In the genomic region with DNA sequence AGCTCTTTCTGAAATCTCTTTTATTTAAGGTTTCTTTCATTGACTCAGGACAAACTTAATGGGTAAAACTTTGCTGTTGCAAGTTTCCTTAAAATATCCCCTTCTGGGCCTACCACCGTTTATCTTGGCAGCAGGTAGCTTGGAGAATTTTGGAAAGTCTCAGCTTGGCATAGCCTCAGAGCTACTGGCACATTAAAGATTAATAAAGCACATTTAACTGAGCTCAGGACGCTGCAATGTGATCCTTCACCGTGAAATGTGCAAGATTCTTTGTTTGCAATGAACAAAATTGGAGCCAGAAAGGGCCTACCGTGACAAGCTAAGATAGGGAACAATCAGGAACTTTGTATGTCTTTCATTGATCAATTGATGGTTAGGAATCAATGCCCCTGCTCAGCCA, we compare ENCODE assay signal across 23 cellular contexts.
DNase-seq lines count a peak whose midpoint lies in the region; ATAC-seq, FAIRE-seq and TF ChIP-seq lines count a peak whose summit lies in the region.
"Had no signal": no experiment of that assay in that cellular context is flagged by ENCODE, and none has a peak within 500 bp of the region (broad histone marks: within the 10 kb centered on the region; RNA-seq: fewer than 3 reads in every experiment).

No MANE protein-coding gene starts in this region.

- intact Hi-C loops in breast epithelium (cut with DNase I; ENCODE audit: low total_unique reads) = loop anchor here (5.0 kb wide), 1 partner anchor 751 kb away; no protein-coding TSS in a partner anchor

- peaks cover 7% of the 10 kb centered on the region for H3K9me3 ChIP-seq in neuron (ENCODE audit: low read length)
- H3K9me3 ChIP-seq in breast epithelium = peaks cover 0 to 5% of the 10 kb centered on the region in 2 donors

- H3K4me3 ChIP-seq in fibroblast of the aortic adventitia (ENCODE audit: low read depth, low read length) = peak overlapping the region; percentile 13
- peak overlapping the region; percentile 65 for H3K4me3 ChIP-seq in neuron (ENCODE audit: low read length)
- no peak overlapping the region for H3K4me3 ChIP-seq in breast epithelium
- H3K4me3 ChIP-seq: PC-9, spleen had no signal

- FAIRE-seq in HTR-8/SVneo (lab: Jason Lieb, UNC) = no peak

- TF ChIP-seq CTCF in C4-2B (conservative IDR thresholded peaks at IDR 0.05) (no peak), VCaP (conservative IDR thresholded peaks at IDR 0.05) (no peak), fibroblast of the aortic adventitia (IDR thresholded peaks at IDR 0.05; ENCODE audit: insufficient read depth, low read length) (no peak), breast epithelium (IDR thresholded peaks at IDR 0.05) (no peak)

- H3K36me3 ChIP-seq in neuron (ENCODE audit: insufficient read depth, low read length) = no peaks in the 10 kb centered on the region
- no peaks in the 10 kb centered on the region for H3K36me3 ChIP-seq in breast epithelium
- H3K36me3 ChIP-seq: lower lobe of right lung, spleen had no signal

- no peak for TF ChIP-seq POLR2A in breast epithelium (IDR thresholded peaks at IDR 0.05)

- H3K27ac ChIP-seq in C4-2B (peak overlapping the region; percentile 26; the same call in 1 of the 2 replicates), VCaP (peak overlapping the region; percentile 94), breast epithelium (no peak overlapping the region)
- H3K27ac ChIP-seq: lower lobe of right lung, PC-9, spleen had no signal

- ATAC-seq in GM18873 (IDR thresholded peaks at IDR 0.05; ENCODE audit: low FRiP score, unreplicated experiment) (no peak), GM18858 (IDR thresholded peaks at IDR 0.05; ENCODE audit: unreplicated experiment) (no peak)
- ATAC-seq: stimulated activated naive B cell treated with anti-CD40 and anti-IgM and Interleukin-4, amounts not matched to agents 10 μg/mL and 1 μg/mL and 100 μg/mL, for 72 hours had no signal

- H3K4me1 ChIP-seq in neuron (ENCODE audit: insufficient read depth, low read length) = peaks cover 41% of the 10 kb centered on the region
- peaks cover 0 to 14% of the 10 kb centered on the region in 2 donors for H3K4me1 ChIP-seq in breast epithelium
- H3K4me1 ChIP-seq: spleen had no signal

- DNase-seq in fibroblast of the aortic adventitia (ENCODE audit: low read depth) = peak; percentile 57
- DNase-seq in breast epithelium (ENCODE audit: low spot score in 2 of 2) = no peak
- no peak for DNase-seq in HTR-8/SVneo (ENCODE audit: insufficient read length, low spot score)
- DNase-seq: activated B cell treated with CpG ODN at 0.5 μM for 24 hours; aorta; CD4-positive, CD25-positive, alpha-beta regulatory T cell; cerebellar nuclear complex; effector CD4-positive, alpha-beta T cell; EL; foreskin melanocyte; lower lobe of right lung; NCI-H2107; PC-9; spleen; stimulated activated CD4-positive, alpha-beta T cell treated with anti-CD3 and anti-CD28 coated beads, Interleukin-4, amount 100 ng/mL, for 24 hours; stimulated activated naive B cell treated with anti-CD40 and anti-IgM and Interleukin-4, amounts not matched to agents 10 μg/mL and 1 μg/mL and 100 μg/mL, for 72 hours; SW 1271; T1000 had no signal

- H2AFZ ChIP-seq in neuron (ENCODE audit: low read depth, low read length) = no peak overlapping the region
- H2AFZ ChIP-seq: PC-9 had no signal

- H3K27me3 ChIP-seq in neuron (ENCODE audit: insufficient read depth, low read length) (no peaks in the 10 kb centered on the region), breast epithelium (no peaks in the 10 kb centered on the region)
- H3K27me3 ChIP-seq: spleen had no signal

Comparison
In these comparisons a context has a peak if more than half of its experiments do, and no peak if none do; other contexts are left out.
1. H3K27ac ChIP-seq: peak in C4-2B (single experiment) and VCaP (single experiment); none in breast epithelium (0 of 2).
2. H3K4me3 ChIP-seq: peak in fibroblast of the aortic adventitia (single experiment) and neuron (single experiment); none in breast epithelium (0 of 3).